1 cellular context compared by ENCODE assay signal in the genomic region with DNA sequence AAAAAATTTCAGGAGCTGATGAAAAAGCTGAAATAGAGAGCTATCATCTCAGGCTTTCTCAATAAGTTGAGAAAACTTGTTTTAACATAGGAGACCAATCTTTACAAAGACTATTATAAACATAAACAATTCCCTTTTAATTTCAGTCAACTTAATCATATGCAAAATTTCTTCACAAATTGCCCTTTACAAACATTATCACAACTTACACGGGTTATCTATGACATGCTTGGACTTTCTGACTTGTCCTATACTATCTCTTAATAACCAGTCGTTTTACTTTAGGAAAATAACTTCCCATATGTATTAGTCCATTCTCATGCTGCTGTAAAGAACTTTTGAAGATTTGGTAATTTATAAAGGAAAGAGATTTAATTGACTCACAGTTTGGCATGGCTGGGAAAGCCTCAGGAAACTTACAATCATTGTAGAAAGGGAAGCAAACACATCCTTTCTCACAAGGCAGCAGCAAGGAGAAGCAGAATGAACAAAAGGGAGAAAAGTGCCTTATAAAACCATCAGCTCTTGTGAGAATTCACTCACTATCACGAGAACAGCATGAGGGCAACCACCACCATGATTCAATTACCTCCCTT.
TF ChIP-seq lines count a peak whose summit lies in the region.

No MANE protein-coding gene starts in this region.

TF ChIP-seq in GM23338, 12 proteins besides CTCF, POLR2A, EP300 and RAD21 (continued from another document):
- TF ChIP-seq, protein P1, sequence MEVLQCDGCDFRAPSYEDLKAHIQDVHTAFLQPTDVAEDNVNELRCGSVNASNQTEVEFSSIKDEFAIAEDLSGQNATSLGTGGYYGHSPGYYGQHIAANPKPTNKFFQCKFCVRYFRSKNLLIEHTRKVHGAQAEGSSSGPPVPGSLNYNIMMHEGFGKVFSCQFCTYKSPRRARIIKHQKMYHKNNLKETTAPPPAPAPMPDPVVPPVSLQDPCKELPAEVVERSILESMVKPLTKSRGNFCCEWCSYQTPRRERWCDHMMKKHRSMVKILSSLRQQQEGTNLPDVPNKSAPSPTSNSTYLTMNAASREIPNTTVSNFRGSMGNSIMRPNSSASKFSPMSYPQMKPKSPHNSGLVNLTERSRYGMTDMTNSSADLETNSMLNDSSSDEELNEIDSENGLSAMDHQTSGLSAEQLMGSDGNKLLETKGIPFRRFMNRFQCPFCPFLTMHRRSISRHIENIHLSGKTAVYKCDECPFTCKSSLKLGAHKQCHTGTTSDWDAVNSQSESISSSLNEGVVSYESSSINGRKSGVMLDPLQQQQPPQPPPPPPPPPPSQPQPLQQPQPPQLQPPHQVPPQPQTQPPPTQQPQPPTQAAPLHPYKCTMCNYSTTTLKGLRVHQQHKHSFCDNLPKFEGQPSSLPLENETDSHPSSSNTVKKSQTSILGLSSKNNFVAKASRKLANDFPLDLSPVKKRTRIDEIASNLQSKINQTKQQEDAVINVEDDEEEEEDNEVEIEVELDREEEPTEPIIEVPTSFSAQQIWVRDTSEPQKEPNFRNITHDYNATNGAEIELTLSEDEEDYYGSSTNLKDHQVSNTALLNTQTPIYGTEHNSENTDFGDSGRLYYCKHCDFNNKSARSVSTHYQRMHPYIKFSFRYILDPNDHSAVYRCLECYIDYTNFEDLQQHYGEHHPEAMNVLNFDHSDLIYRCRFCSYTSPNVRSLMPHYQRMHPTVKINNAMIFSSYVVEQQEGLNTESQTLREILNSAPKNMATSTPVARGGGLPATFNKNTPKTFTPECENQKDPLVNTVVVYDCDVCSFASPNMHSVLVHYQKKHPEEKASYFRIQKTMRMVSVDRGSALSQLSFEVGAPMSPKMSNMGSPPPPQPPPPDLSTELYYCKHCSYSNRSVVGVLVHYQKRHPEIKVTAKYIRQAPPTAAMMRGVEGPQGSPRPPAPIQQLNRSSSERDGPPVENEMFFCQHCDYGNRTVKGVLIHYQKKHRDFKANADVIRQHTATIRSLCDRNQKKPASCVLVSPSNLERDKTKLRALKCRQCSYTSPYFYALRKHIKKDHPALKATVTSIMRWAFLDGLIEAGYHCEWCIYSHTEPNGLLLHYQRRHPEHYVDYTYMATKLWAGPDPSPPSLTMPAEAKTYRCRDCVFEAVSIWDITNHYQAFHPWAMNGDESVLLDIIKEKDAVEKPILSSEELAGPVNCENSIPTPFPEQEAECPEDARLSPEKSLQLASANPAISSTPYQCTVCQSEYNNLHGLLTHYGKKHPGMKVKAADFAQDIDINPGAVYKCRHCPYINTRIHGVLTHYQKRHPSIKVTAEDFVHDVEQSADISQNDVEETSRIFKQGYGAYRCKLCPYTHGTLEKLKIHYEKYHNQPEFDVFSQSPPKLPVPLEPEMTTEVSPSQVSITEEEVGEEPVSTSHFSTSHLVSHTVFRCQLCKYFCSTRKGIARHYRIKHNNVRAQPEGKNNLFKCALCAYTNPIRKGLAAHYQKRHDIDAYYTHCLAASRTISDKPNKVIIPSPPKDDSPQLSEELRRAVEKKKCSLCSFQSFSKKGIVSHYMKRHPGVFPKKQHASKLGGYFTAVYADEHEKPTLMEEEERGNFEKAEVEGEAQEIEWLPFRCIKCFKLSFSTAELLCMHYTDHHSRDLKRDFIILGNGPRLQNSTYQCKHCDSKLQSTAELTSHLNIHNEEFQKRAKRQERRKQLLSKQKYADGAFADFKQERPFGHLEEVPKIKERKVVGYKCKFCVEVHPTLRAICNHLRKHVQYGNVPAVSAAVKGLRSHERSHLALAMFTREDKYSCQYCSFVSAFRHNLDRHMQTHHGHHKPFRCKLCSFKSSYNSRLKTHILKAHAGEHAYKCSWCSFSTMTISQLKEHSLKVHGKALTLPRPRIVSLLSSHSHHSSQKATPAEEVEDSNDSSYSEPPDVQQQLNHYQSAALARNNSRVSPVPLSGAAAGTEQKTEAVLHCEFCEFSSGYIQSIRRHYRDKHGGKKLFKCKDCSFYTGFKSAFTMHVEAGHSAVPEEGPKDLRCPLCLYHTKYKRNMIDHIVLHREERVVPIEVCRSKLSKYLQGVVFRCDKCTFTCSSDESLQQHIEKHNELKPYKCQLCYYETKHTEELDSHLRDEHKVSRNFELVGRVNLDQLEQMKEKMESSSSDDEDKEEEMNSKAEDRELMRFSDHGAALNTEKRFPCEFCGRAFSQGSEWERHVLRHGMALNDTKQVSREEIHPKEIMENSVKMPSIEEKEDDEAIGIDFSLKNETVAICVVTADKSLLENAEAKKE (CRISPR knock-in tag; IDR thresholded peaks at IDR 0.05) = no peak
- no peak for TF ChIP-seq STAT1 (IDR thresholded peaks at IDR 0.05; ENCODE audit: unreplicated experiment)
- no peak for TF ChIP-seq POLR2AphosphoS5 (IDR thresholded peaks at IDR 0.05; ENCODE audit: low read depth)
- TF ChIP-seq NANOG (IDR thresholded peaks at IDR 0.05; ENCODE audit: borderline replicate concordance) = no peak
- TF ChIP-seq, protein P2, sequence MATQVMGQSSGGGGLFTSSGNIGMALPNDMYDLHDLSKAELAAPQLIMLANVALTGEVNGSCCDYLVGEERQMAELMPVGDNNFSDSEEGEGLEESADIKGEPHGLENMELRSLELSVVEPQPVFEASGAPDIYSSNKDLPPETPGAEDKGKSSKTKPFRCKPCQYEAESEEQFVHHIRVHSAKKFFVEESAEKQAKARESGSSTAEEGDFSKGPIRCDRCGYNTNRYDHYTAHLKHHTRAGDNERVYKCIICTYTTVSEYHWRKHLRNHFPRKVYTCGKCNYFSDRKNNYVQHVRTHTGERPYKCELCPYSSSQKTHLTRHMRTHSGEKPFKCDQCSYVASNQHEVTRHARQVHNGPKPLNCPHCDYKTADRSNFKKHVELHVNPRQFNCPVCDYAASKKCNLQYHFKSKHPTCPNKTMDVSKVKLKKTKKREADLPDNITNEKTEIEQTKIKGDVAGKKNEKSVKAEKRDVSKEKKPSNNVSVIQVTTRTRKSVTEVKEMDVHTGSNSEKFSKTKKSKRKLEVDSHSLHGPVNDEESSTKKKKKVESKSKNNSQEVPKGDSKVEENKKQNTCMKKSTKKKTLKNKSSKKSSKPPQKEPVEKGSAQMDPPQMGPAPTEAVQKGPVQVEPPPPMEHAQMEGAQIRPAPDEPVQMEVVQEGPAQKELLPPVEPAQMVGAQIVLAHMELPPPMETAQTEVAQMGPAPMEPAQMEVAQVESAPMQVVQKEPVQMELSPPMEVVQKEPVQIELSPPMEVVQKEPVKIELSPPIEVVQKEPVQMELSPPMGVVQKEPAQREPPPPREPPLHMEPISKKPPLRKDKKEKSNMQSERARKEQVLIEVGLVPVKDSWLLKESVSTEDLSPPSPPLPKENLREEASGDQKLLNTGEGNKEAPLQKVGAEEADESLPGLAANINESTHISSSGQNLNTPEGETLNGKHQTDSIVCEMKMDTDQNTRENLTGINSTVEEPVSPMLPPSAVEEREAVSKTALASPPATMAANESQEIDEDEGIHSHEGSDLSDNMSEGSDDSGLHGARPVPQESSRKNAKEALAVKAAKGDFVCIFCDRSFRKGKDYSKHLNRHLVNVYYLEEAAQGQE (IDR thresholded peaks at IDR 0.05; ENCODE audit: unreplicated experiment) = no peak
